In genomic region chr5:29720954-29721353, GRCh38 we compare ENCODE assay signal across 1 cellular context.
TF ChIP-seq lines count a peak whose summit lies in the region.

No MANE protein-coding gene starts in this region.

TF ChIP-seq in WTC11, 78 proteins besides CTCF, POLR2A, EP300 and RAD21 (continued from another document):
- TF ChIP-seq, protein P1, sequence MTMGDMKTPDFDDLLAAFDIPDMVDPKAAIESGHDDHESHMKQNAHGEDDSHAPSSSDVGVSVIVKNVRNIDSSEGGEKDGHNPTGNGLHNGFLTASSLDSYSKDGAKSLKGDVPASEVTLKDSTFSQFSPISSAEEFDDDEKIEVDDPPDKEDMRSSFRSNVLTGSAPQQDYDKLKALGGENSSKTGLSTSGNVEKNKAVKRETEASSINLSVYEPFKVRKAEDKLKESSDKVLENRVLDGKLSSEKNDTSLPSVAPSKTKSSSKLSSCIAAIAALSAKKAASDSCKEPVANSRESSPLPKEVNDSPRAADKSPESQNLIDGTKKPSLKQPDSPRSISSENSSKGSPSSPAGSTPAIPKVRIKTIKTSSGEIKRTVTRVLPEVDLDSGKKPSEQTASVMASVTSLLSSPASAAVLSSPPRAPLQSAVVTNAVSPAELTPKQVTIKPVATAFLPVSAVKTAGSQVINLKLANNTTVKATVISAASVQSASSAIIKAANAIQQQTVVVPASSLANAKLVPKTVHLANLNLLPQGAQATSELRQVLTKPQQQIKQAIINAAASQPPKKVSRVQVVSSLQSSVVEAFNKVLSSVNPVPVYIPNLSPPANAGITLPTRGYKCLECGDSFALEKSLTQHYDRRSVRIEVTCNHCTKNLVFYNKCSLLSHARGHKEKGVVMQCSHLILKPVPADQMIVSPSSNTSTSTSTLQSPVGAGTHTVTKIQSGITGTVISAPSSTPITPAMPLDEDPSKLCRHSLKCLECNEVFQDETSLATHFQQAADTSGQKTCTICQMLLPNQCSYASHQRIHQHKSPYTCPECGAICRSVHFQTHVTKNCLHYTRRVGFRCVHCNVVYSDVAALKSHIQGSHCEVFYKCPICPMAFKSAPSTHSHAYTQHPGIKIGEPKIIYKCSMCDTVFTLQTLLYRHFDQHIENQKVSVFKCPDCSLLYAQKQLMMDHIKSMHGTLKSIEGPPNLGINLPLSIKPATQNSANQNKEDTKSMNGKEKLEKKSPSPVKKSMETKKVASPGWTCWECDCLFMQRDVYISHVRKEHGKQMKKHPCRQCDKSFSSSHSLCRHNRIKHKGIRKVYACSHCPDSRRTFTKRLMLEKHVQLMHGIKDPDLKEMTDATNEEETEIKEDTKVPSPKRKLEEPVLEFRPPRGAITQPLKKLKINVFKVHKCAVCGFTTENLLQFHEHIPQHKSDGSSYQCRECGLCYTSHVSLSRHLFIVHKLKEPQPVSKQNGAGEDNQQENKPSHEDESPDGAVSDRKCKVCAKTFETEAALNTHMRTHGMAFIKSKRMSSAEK (CRISPR knock-in tag; IDR thresholded peaks at IDR 0.05; ENCODE audit: borderline replicate concordance): no peak
- TF ChIP-seq ELF4 (CRISPR knock-in tag; IDR thresholded peaks at IDR 0.05; ENCODE audit: low read depth) (no peak), SMAD4 (CRISPR knock-in tag; IDR thresholded peaks at IDR 0.05) (no peak), SP1 (CRISPR knock-in tag; conservative IDR thresholded peaks at IDR 0.05) (no peak), ZNF138 (CRISPR knock-in tag; conservative IDR thresholded peaks at IDR 0.05) (no peak), TEAD4 (CRISPR knock-in tag; IDR thresholded peaks at IDR 0.05) (no peak), AFF4 (CRISPR knock-in tag; IDR thresholded peaks at IDR 0.05; ENCODE audit: borderline replicate concordance) (no peak), TP53 (CRISPR knock-in tag; IDR thresholded peaks at IDR 0.05) (no peak), NR2C2 (CRISPR knock-in tag; IDR thresholded peaks at IDR 0.05) (no peak), HMGA2 (CRISPR knock-in tag; IDR thresholded peaks at IDR 0.05) (no peak)
- TF ChIP-seq, protein P2, sequence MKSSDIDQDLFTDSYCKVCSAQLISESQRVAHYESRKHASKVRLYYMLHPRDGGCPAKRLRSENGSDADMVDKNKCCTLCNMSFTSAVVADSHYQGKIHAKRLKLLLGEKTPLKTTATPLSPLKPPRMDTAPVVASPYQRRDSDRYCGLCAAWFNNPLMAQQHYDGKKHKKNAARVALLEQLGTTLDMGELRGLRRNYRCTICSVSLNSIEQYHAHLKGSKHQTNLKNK (CRISPR knock-in tag; IDR thresholded peaks at IDR 0.05): no peak
